ENCODE assay signal across 23 cellular contexts in the genomic region with DNA sequence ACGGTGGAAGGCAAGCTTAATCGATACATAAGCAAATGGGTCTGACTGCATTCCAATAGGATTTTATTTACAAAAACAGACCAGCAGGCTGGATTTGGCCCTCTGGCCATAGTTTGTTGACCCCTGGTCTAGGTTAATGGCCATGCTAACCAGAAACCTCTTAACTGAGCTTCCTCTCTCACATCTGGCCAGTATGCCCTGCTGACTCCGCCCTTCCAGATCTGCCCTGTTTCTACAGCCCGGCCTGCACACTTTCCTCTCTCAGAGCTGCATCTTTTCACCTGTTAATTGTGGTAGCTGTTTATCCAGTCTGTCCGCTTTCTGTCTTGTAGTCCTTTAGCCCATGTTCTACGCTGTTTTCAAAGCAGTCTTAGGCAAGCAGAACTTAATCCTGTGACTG. TPM values are rescaled to one million over a fixed set of nuclear protein-coding genes. Genes with fewer than 3 reads are reported as not detected.
"Had no signal": no experiment of that assay in that cellular context is flagged by ENCODE, and none has a peak within 500 bp of the region (broad histone marks: within the 10 kb centered on the region; RNA-seq: fewer than 3 reads in every experiment).

No MANE protein-coding gene starts in this region.

- H3K4me2 ChIP-seq: hepatocyte had no signal

- H3K27ac Mint-ChIP-seq: activated CD4-positive, alpha-beta T cell treated with anti-CD3 and anti-CD28 coated beads for 36 hours; activated CD8-positive, alpha-beta memory T cell treated with anti-CD3 and anti-CD28 coated beads, Interleukin-2, amount 10 ng/mL, durations not matched to agents 7 days and 5 days; activated CD8-positive, alpha-beta T cell treated with anti-CD3 and anti-CD28 coated beads, Interleukin-2, amount 10 ng/mL, durations not matched to agents 7 days and 5 days; activated naive CD4-positive, alpha-beta T cell treated with anti-CD3 and anti-CD28 coated beads, Interleukin-2, amount 50 U/mL, for 72 hours; activated T-cell treated with anti-CD3 and anti-CD28 coated beads, Interleukin-2, amount 50 U/mL, for 72 hours; mesothelial cell of epicardium; naive B cell had no signal

- H3K9me3 Mint-ChIP-seq: activated naive CD4-positive, alpha-beta T cell treated with anti-CD3 and anti-CD28 coated beads, Interleukin-2, amount 50 U/mL, for 72 hours; activated T-cell treated with anti-CD3 and anti-CD28 coated beads, Interleukin-2, amount 50 U/mL, for 72 hours; mesothelial cell of epicardium; naive B cell had no signal

- H2AFZ ChIP-seq: hepatocyte had no signal

- H3K79me2 ChIP-seq: hepatocyte had no signal

- H3K4me1 ChIP-seq: body of pancreas had no signal

- ATAC-seq: activated CD4-positive, alpha-beta T cell treated with anti-CD3 and anti-CD28 coated beads for 36 hours; activated CD8-positive, alpha-beta memory T cell treated with anti-CD3 and anti-CD28 coated beads, Interleukin-2, amount 10 ng/mL, durations not matched to agents 7 days and 5 days; activated CD8-positive, alpha-beta T cell treated with anti-CD3 and anti-CD28 coated beads, Interleukin-2, amount 10 ng/mL, durations not matched to agents 7 days and 5 days; activated naive CD4-positive, alpha-beta T cell treated with anti-CD3 and anti-CD28 coated beads, Interleukin-2, amount 50 U/mL, for 72 hours; activated T-cell treated with anti-CD3 and anti-CD28 coated beads, Interleukin-2, amount 50 U/mL, for 72 hours; body of pancreas; gastroesophageal sphincter; left lung; right cardiac atrium had no signal

- H3K36me3 ChIP-seq: gastroesophageal sphincter, left lung, spleen, suprapubic skin, tibial artery had no signal

- DNase-seq: activated CD4-positive, alpha-beta T cell treated with anti-CD3 and anti-CD28 coated beads for 36 hours; activated CD4-positive, CD25-positive, alpha-beta regulatory T cell; activated CD8-positive, alpha-beta memory T cell treated with anti-CD3 and anti-CD28 coated beads, Interleukin-2, amount 10 ng/mL, durations not matched to agents 7 days and 5 days; activated CD8-positive, alpha-beta T cell treated with anti-CD3 and anti-CD28 coated beads, Interleukin-2, amount 10 ng/mL, durations not matched to agents 7 days and 5 days; activated naive CD4-positive, alpha-beta T cell; activated T-cell treated with anti-CD3 and anti-CD28 coated beads for 4 hours; activated T-cell treated with anti-CD3 and anti-CD28 coated beads, Interleukin-2, amount 50 U/mL, for 72 hours; body of pancreas; dermis blood vessel endothelial cell; effector CD8-positive, alpha-beta T cell; left lung; naive B cell; occipital lobe; right cardiac atrium; spleen; stimulated activated naive CD4-positive, alpha-beta T cell; T-helper 2 cell; tibial artery had no signal

- H3K4me1 Mint-ChIP-seq: activated CD4-positive, alpha-beta T cell treated with anti-CD3 and anti-CD28 coated beads for 36 hours; activated CD8-positive, alpha-beta memory T cell treated with anti-CD3 and anti-CD28 coated beads, Interleukin-2, amount 10 ng/mL, durations not matched to agents 7 days and 5 days; naive B cell had no signal

- H3K27ac ChIP-seq: body of pancreas, gastroesophageal sphincter, hepatocyte, left lung, spleen, suprapubic skin, tibial artery had no signal

- H3K4me3 Mint-ChIP-seq: activated CD4-positive, alpha-beta T cell treated with anti-CD3 and anti-CD28 coated beads for 36 hours; activated CD8-positive, alpha-beta memory T cell treated with anti-CD3 and anti-CD28 coated beads, Interleukin-2, amount 10 ng/mL, durations not matched to agents 7 days and 5 days; activated CD8-positive, alpha-beta T cell treated with anti-CD3 and anti-CD28 coated beads, Interleukin-2, amount 10 ng/mL, durations not matched to agents 7 days and 5 days; activated T-cell treated with anti-CD3 and anti-CD28 coated beads, Interleukin-2, amount 50 U/mL, for 72 hours; mesothelial cell of epicardium; naive B cell had no signal

- H3K27me3 ChIP-seq: body of pancreas, gastroesophageal sphincter, hepatocyte, left lung, spleen, suprapubic skin, tibial artery had no signal

- H3K36me3 Mint-ChIP-seq: activated CD8-positive, alpha-beta memory T cell treated with anti-CD3 and anti-CD28 coated beads, Interleukin-2, amount 10 ng/mL, durations not matched to agents 7 days and 5 days; activated naive CD4-positive, alpha-beta T cell treated with anti-CD3 and anti-CD28 coated beads, Interleukin-2, amount 50 U/mL, for 72 hours; mesothelial cell of epicardium; naive B cell had no signal

- H3K9me3 ChIP-seq: body of pancreas, gastroesophageal sphincter, left lung, spleen, suprapubic skin, tibial artery had no signal

- H3K4me3 ChIP-seq: body of pancreas, gastroesophageal sphincter, hepatocyte, left lung, spleen, suprapubic skin, tibial artery had no signal

RNA-seq across cellular contexts. Expression of gene EDNRB, which starts 25.6 kb away (rescaled TPM):
- total RNA-seq: activated CD4-positive, alpha-beta T cell treated with anti-CD3 and anti-CD28 coated beads for 36 hours; activated CD8-positive, alpha-beta memory T cell treated with anti-CD3 and anti-CD28 coated beads, Interleukin-2, amount 10 ng/mL, durations not matched to agents 7 days and 5 days; activated CD8-positive, alpha-beta T cell treated with anti-CD3 and anti-CD28 coated beads, Interleukin-2, amount 10 ng/mL, durations not matched to agents 7 days and 5 days; activated naive CD4-positive, alpha-beta T cell treated with anti-CD3 and anti-CD28 coated beads, Interleukin-2, amount 50 U/mL, for 72 hours; activated T-cell treated with anti-CD3 and anti-CD28 coated beads, Interleukin-2, amount 50 U/mL, for 72 hours had no signal
